In genomic region chr2:238645716-238646115, GRCh38 we compare ENCODE assay signal across 19 cellular contexts.
A peak's percentile ranks its signal among the peaks of the same experiment; 100 is the strongest.
DNase-seq lines count a peak whose midpoint lies in the region; ATAC-seq and TF ChIP-seq lines count a peak whose summit lies in the region.
"Had no signal": no experiment of that assay in that cellular context is flagged by ENCODE, and none has a peak within 500 bp of the region (broad histone marks: within the 10 kb centered on the region; RNA-seq: fewer than 3 reads in every experiment).

No MANE protein-coding gene starts in this region.

- H4K91ac ChIP-seq in mesenchymal stem cell (ENCODE audit: low read length) = no peak overlapping the region

- no peaks in the 10 kb centered on the region for H3K79me2 ChIP-seq in PC-9 (ENCODE audit: low read depth)

- H4K20me1 ChIP-seq in PC-9 (ENCODE audit: insufficient read depth) = no peaks in the 10 kb centered on the region

- H2AFZ ChIP-seq in PC-9 = no peak overlapping the region
- H2AFZ ChIP-seq in mesenchymal stem cell (ENCODE audit: low read depth, low read length) = no peak overlapping the region

- no peaks in the 10 kb centered on the region for H3K9me2 ChIP-seq in PC-9 (ENCODE audit: insufficient read depth)

- no peak overlapping the region for H3K18ac ChIP-seq in mesenchymal stem cell (ENCODE audit: low read depth in 1 of 2, low read length in 2 of 2)

- TF ChIP-seq CTCF in PC-9 (conservative IDR thresholded peaks at IDR 0.05) = no peak
- no peak for TF ChIP-seq CTCF in upper lobe of right lung (IDR thresholded peaks at IDR 0.05)

- H2BK5ac ChIP-seq in mesenchymal stem cell (ENCODE audit: low read depth, low read length, poor library complexity, severe bottlenecking) = no peak overlapping the region

- H2BK15ac ChIP-seq in mesenchymal stem cell (ENCODE audit: low read depth, poor library complexity, severe bottlenecking) = no peak overlapping the region

- DNase-seq in AG20443 (ENCODE audit: low spot score) = peak; percentile 4
- no peak for DNase-seq in PC-9
- no peak for DNase-seq in mesenchymal stem cell
- no peak for DNase-seq in upper lobe of right lung
- no peak for DNase-seq in activated CD4-positive, CD25-positive, alpha-beta regulatory T cell treated with anti-CD3 and anti-CD28 coated beads, Interleukin-2, amount 50 U/mL, for 72 hours
- no peak for DNase-seq in DMS153 treated with DMSO at 0.1 percent for 48 hours (lab: John Stamatoyannopoulos, UW; ENCODE audit: unreplicated experiment)
- no peak for DNase-seq in NCI-H128 (lab: John Stamatoyannopoulos, UW; ENCODE audit: unreplicated experiment)
- DNase-seq: BE2C; CD8-positive, alpha-beta memory T cell; KBM-7; MG63; NCI-H1417 treated with DMSO at 0.1 percent for 48 hours; NCI-H1694 treated with DMSO at 0.1 percent for 48 hours; NCI-H2081; NCI-H2227 treated with DMSO at 0.1 percent for 48 hours; NCI-H526 treated with DMSO at 0.1 percent for 48 hours; Peyer's patch; SIG-M5 had no signal

- no peak overlapping the region for H3K14ac ChIP-seq in mesenchymal stem cell (ENCODE audit: low read length in 2 of 2)

- H3K9me3 ChIP-seq in PC-9 (ENCODE audit: insufficient read depth, low read depth) (no peaks in the 10 kb centered on the region), mesenchymal stem cell (ENCODE audit: control insufficient read depth, low read length) (no peaks in the 10 kb centered on the region), upper lobe of right lung (no peaks in the 10 kb centered on the region)
- H3K9me3 ChIP-seq: BE2C, MG63, Peyer's patch had no signal

- intact Hi-C loops in PC-9 (cut with micrococcal nuclease; ENCODE audit: unreplicated experiment) (loop anchor here (2.0 kb wide), 1 partner anchor 39 kb away; no protein-coding TSS in a partner anchor), upper lobe of right lung (cut with DNase I) (no loop called here)

- H2AK5ac ChIP-seq in mesenchymal stem cell (ENCODE audit: low read length, severe bottlenecking) = no peak overlapping the region

- H3K23ac ChIP-seq in mesenchymal stem cell (ENCODE audit: low read length in 2 of 2) = no peak overlapping the region

- 0 out of 2 replicates have a peak overlapping the region, but pooled peaks have one; percentile 8 for H3K4me2 ChIP-seq in PC-9
- H3K4me2 ChIP-seq in mesenchymal stem cell (ENCODE audit: low read length, poor library complexity, severe bottlenecking) = no peak overlapping the region

- H2BK120ac ChIP-seq in mesenchymal stem cell (ENCODE audit: low read depth, low read length) = no peak overlapping the region

- H3K9ac ChIP-seq in mesenchymal stem cell (ENCODE audit: low read length) = peak overlapping the region; percentile 35

- H3K27me3 ChIP-seq in PC-9 (ENCODE audit: insufficient read depth, low read depth) (peaks cover 18% of the 10 kb centered on the region), mesenchymal stem cell (ENCODE audit: control insufficient read depth in 1 of 2, insufficient read depth in 1 of 2, low read length in 2 of 2) (no peaks in the 10 kb centered on the region), upper lobe of right lung (no peaks in the 10 kb centered on the region)
- H3K27me3 ChIP-seq: MG63, Peyer's patch had no signal

- no CpG with 5 or more reads among the region's 1 CpG for WGBS in mesenchymal stem cell

- ATAC-seq in upper lobe of right lung = peak; percentile 59

- no peak overlapping the region for H3K4ac ChIP-seq in mesenchymal stem cell (ENCODE audit: low read depth in 1 of 2, low read length in 2 of 2)

- CTCF ChIA-PET in PC-9 (lab: Charles Lee) = interaction anchor here (1.8 kb wide), 1 partner anchor 132 kb away, joined by 4 read pairs; no protein-coding TSS in a partner anchor

- H3K4me3 ChIP-seq in PC-9 = no peak overlapping the region
- H3K4me3 ChIP-seq in mesenchymal stem cell (ENCODE audit: insufficient read depth in 1 of 2, low read depth in 1 of 2, low read length in 2 of 2) = no peak overlapping the region
- H3K4me3 ChIP-seq in upper lobe of right lung = no peak overlapping the region
- H3K4me3 ChIP-seq: MG63, Peyer's patch, SK-N-MC had no signal

- no peak overlapping the region for H4K8ac ChIP-seq in mesenchymal stem cell (ENCODE audit: low read length)

- H3K36me3 ChIP-seq in PC-9 (ENCODE audit: low read depth) (no peaks in the 10 kb centered on the region), mesenchymal stem cell (ENCODE audit: control insufficient read depth in 1 of 2, insufficient read depth in 2 of 2, low read depth in 1 of 2, low read length in 2 of 2) (no peaks in the 10 kb centered on the region), upper lobe of right lung (no peaks in the 10 kb centered on the region)
- H3K36me3 ChIP-seq: BE2C, MG63, Peyer's patch had no signal

- H3K27ac ChIP-seq in PC-9 = no peak overlapping the region
- H3K27ac ChIP-seq in mesenchymal stem cell (ENCODE audit: low read length, poor library complexity, severe bottlenecking) = no peak overlapping the region
- H3K27ac ChIP-seq in upper lobe of right lung = no peak overlapping the region
- H3K27ac ChIP-seq: SK-N-MC had no signal

- H3F3A ChIP-seq in PC-9 (ENCODE audit: insufficient read depth, low read depth) = peaks cover 8% of the 10 kb centered on the region; the same call in 1 of the 2 replicates

- no peak overlapping the region for H2BK12ac ChIP-seq in mesenchymal stem cell (ENCODE audit: low read length in 2 of 2)

- H3K79me1 ChIP-seq in mesenchymal stem cell (replicated peaks; ENCODE audit: low read length, poor library complexity, severe bottlenecking) = no peaks in the 10 kb centered on the region

- POLR2A ChIA-PET in PC-9 (lab: Charles Lee; ENCODE audit: unreplicated experiment) = interaction anchor here (0.6 kb wide), 1 partner anchor 63 kb away, joined by 5 read pairs; no protein-coding TSS in a partner anchor

- peaks cover 30% of the 10 kb centered on the region for H3K4me1 ChIP-seq in PC-9 (replicated peaks; ENCODE audit: insufficient read depth)
- H3K4me1 ChIP-seq in mesenchymal stem cell (ENCODE audit: control insufficient read depth, insufficient read depth, low read depth, low read length) = peaks cover 9% of the 10 kb centered on the region
- no peaks in the 10 kb centered on the region for H3K4me1 ChIP-seq in upper lobe of right lung
- H3K4me1 ChIP-seq: BE2C had no signal

- BruUV-seq in PC-9 (replicated peaks; lab: Mats Ljungman, UMichigan) = no TSS peak
